In genomic region chr9:8943392-8943791, GRCh38 we compare ENCODE assay signal across 26 cellular contexts.
"Had no signal": no experiment of that assay in that cellular context is flagged by ENCODE, and none has a peak within 500 bp of the region (broad histone marks: within the 10 kb centered on the region; RNA-seq: fewer than 3 reads in every experiment).

No MANE protein-coding gene starts in this region.

- ATAC-seq: esophagus mucosa, gastroesophageal sphincter, heart left ventricle, left cardiac atrium, left lung, left ventricle myocardium superior, lower lobe of right lung, mucosa of descending colon had no signal

- H3K27ac ChIP-seq: coronary artery, dorsolateral prefrontal cortex, epithelial cell of prostate, esophagus squamous epithelium, gastroesophageal sphincter, heart left ventricle, hepatocyte, left lung, lower lobe of right lung had no signal

- H3K4me3 ChIP-seq: coronary artery, dorsolateral prefrontal cortex, esophagus squamous epithelium, gastroesophageal sphincter, heart left ventricle, hepatocyte, left lung, lower lobe of right lung, mucosa of descending colon had no signal

- H3K27ac Mint-ChIP-seq: immature natural killer cell, mesothelial cell of epicardium, naive B cell had no signal

- H3K4me1 ChIP-seq: esophagus squamous epithelium, gastroesophageal sphincter, heart left ventricle, left lung, lower lobe of right lung had no signal

- H3K27me3 ChIP-seq: dorsolateral prefrontal cortex, esophagus squamous epithelium, heart left ventricle, hepatocyte, left lung had no signal

- H3K36me3 Mint-ChIP-seq: mesothelial cell of epicardium, naive B cell had no signal

- H3K4me1 Mint-ChIP-seq: immature natural killer cell, mesothelial cell of epicardium, naive B cell had no signal

- H3K9me3 ChIP-seq: esophagus squamous epithelium, left lung, lower lobe of right lung, mucosa of descending colon had no signal

- H3K4me3 Mint-ChIP-seq: immature natural killer cell, mesothelial cell of epicardium, naive B cell had no signal

- H3K36me3 ChIP-seq: esophagus squamous epithelium, gastroesophageal sphincter, heart left ventricle, left lung, lower lobe of right lung had no signal

- FAIRE-seq: colon had no signal

- DNase-seq: dermis blood vessel endothelial cell; dorsolateral prefrontal cortex; effector CD4-positive, alpha-beta T cell; effector memory CD4-positive, alpha-beta T cell; erythroblast; esophagus squamous epithelium; foreskin fibroblast; foreskin melanocyte; heart left ventricle; hypothalamus; immature natural killer cell; islet precursor cell; left cardiac atrium; left lung; left ventricle myocardium superior; lower lobe of right lung; mesenchymal stem cell; mucosa of descending colon; naive B cell had no signal

- H3K27me3 Mint-ChIP-seq: naive B cell had no signal
